16 cellular contexts compared by ENCODE assay signal in the genomic region with DNA sequence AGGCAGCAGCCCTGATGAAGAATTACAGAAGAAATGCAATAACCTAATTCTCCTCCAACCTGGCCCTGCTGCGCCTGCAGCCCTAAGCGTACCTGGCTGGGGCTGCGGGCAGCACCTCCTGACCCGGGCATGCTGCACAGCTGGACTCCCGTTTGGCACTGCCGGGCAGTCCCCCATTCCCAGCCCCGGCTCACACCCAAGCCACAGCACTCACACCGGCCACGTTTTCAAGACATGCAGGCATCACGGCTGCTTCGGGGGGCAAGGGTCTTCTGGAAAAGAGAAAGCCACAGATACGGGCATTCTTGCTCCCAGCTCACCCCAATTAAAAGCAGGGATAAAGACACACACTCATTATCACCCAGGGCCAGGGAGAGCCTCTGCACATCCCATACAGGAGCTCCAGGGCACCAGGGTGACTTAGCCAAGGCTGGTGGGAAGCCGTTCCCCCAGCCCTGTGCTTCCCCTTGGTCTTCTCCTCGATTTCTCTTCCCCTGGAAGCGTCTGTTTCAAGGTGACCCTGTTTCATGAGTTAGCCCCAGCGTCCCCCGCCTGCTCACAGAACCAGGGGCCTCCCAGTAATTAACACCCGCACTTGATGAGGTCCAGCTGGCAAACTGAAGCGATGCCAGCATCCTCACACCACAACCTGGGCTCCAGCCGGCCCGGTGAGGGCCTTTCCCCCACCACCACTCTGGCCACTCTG.
"Had no signal": no experiment of that assay in that cellular context is flagged by ENCODE, and none has a peak within 500 bp of the region (broad histone marks: within the 10 kb centered on the region; RNA-seq: fewer than 3 reads in every experiment).

No MANE protein-coding gene starts in this region.

- H3K4me2 ChIP-seq: SK-N-SH, smooth muscle cell had no signal

- H3K27ac ChIP-seq: brain microvascular endothelial cell, dorsolateral prefrontal cortex, esophagus squamous epithelium, left ventricle myocardium inferior, parathyroid adenoma, VCaP had no signal

- DNase-seq: activated CD4-positive, alpha-beta T cell treated with anti-CD3 and anti-CD28 coated beads, Interleukin-2, amount 10 ng/mL, durations not matched to agents 24 days and 14 days; amniotic stem cell; brain microvascular endothelial cell; esophagus squamous epithelium; foreskin fibroblast; glutamatergic neuron; left ventricle myocardium inferior; mesenchymal stem cell; SK-N-SH; substantia nigra; T-helper 1 cell had no signal

- H3K4me1 ChIP-seq: parathyroid adenoma had no signal

- H3K4me3 ChIP-seq: dorsolateral prefrontal cortex, esophagus squamous epithelium, left ventricle myocardium inferior, smooth muscle cell had no signal

- H2AFZ ChIP-seq: parathyroid adenoma had no signal

- H3K36me3 ChIP-seq: brain microvascular endothelial cell, esophagus squamous epithelium, left ventricle myocardium inferior had no signal

- H3K27me3 ChIP-seq: brain microvascular endothelial cell, esophagus squamous epithelium had no signal

- H3K9ac ChIP-seq: parathyroid adenoma, SK-N-SH had no signal

- H3K9me3 ChIP-seq: esophagus squamous epithelium, left ventricle myocardium inferior, SK-N-SH had no signal

- ATAC-seq: stimulated activated memory B cell treated with anti-CD40 and anti-IgM and Interleukin-4, amounts not matched to agents 10 μg/mL and 1 μg/mL and 100 μg/mL, for 72 hours had no signal
